ENCODE assay signal across 8 cellular contexts in the genomic region with DNA sequence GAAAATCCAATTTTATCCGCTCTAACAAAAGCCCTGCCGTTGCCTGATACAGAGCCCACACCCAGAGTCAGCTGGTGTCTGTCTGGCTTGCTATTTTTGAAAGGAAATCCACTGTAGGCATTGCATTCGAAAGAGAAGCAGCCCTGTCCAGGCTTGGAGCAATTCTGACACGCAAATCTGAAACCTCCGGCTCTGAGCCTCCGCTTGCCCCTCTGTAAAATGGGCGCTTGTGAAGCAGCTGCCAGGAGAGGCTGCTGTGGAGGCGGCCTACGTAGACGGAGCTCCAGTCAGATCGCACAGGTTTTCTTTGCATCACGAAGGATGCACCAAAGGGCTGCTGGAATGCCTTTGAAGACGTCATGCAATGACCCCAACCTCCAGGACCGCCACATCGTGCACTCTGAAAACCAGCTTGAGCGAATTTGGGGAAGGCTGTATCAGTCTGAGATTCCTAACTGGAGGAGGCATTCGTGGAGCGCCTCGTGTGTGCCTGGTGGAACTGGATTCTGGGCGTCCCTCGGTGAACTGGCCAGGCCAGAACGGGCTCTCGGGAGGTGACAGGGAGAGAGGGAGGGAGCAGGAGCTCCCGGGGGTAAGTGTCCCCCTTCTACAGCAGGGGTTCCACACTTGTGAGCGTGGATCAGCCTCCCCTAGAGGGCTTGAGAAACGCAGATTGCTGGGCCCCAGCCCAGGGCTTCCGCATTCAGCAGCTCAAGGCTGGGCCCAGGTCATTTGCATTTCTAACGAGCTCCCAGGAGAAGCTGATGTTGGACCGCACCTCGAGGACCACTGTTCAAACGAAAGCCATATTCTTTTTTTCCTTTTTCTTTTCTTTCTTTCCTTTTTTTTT.
A peak's percentile ranks its signal among the peaks of the same experiment; 100 is the strongest.
DNase-seq lines count a peak whose midpoint lies in the region; ATAC-seq and TF ChIP-seq lines count a peak whose summit lies in the region.

No MANE protein-coding gene starts in this region.

- POLR2A ChIA-PET in activated CD4-positive, alpha-beta memory T cell treated with anti-CD3 and anti-CD28 coated beads for 36 hours (lab: Charles Lee): interaction anchor here (1.0 kb wide), 1 partner anchor 367 kb away, joined by 3 read pairs; the partner anchor contains the start of gene ERCC4

- in situ Hi-C loops in GM13976 (cut with MboI; ENCODE audit: low sequenced_read_pairs, unreplicated experiment): loop anchor here (10.0 kb wide), 1 partner anchor 362 kb away; the partner anchor contains the start of gene ERCC4

- no peaks in the 10 kb centered on the region for H3K36me3 ChIP-seq in osteoblast (ENCODE audit: insufficient read depth, low read length)

- H2AFZ ChIP-seq in osteoblast (ENCODE audit: low read length): no peak overlapping the region

- peak overlapping the region; percentile 23 for H3K27ac Mint-ChIP-seq in activated CD4-positive, alpha-beta memory T cell treated with anti-CD3 and anti-CD28 coated beads for 36 hours

- CTCF ChIA-PET in activated CD4-positive, alpha-beta memory T cell treated with anti-CD3 and anti-CD28 coated beads for 36 hours (lab: Charles Lee): interaction anchor here (1.1 to 2.3 kb wide), 7 partner anchors 8 to 367 kb away, joined by 3 to 22 read pairs (median 7); partner anchors contain the start of gene ERCC4

- H4K20me1 ChIP-seq in osteoblast (ENCODE audit: insufficient read depth, low read length): no peaks in the 10 kb centered on the region

- no peak overlapping the region for H3K27ac ChIP-seq in osteoblast (ENCODE audit: low read depth, low read length)

- peak overlapping the region; percentile 91 for H3K4me3 ChIP-seq in osteoblast (ENCODE audit: insufficient read depth, low read length)

- H3K27me3 ChIP-seq in osteoblast (ENCODE audit: insufficient read depth, low read length): no peaks in the 10 kb centered on the region

- TF ChIP-seq CTCF in GM13976 (IDR thresholded peaks at IDR 0.05; ENCODE audit: borderline replicate concordance, control extremely low read depth, extremely low read depth, insufficient read depth, missing control alignments) (no peak), osteoblast (IDR thresholded peaks at IDR 0.05; ENCODE audit: extremely low read depth, low read depth, low read length) (no peak)

- no peaks in the 10 kb centered on the region for H3K27me3 Mint-ChIP-seq in activated CD4-positive, alpha-beta memory T cell treated with anti-CD3 and anti-CD28 coated beads for 36 hours

- intact Hi-C loops in activated CD4-positive, alpha-beta memory T cell treated with anti-CD3 and anti-CD28 coated beads for 36 hours (cut with micrococcal nuclease): loop anchor here (5.0 kb wide), 1 partner anchor 346 kb away; the partner anchor contains the start of genes BFAR and PARN

- peak overlapping the region; percentile 74 for H3K4me2 ChIP-seq in osteoblast (ENCODE audit: insufficient read depth, low read length)

- peaks cover 5% of the 10 kb centered on the region for H3K9me3 ChIP-seq in osteoblast (ENCODE audit: low read depth, low read length)

- peaks cover 25% of the 10 kb centered on the region for H3K9me3 Mint-ChIP-seq in activated CD4-positive, alpha-beta memory T cell treated with anti-CD3 and anti-CD28 coated beads for 36 hours

- H3K4me1 Mint-ChIP-seq in activated CD4-positive, alpha-beta memory T cell treated with anti-CD3 and anti-CD28 coated beads for 36 hours (ENCODE audit: low read depth): peaks cover 13% of the 10 kb centered on the region

- DNase-seq in GM13976 (ENCODE audit: low spot score): peak; percentile 59
- peak; percentile 52 for DNase-seq in activated CD4-positive, alpha-beta memory T cell treated with anti-CD3 and anti-CD28 coated beads for 36 hours
- DNase-seq in fibroblast of peridontal ligament (ENCODE audit: extremely low read depth): peak; percentile 64
- DNase-seq in osteoblast (ENCODE audit: insufficient read length, low spot score, missing footprints): peak; percentile 39
- DNase-seq in ecto neural progenitor cell (ENCODE audit: low spot score): no peak
- no peak for DNase-seq in NCI-H82 treated with DMSO at 0.1 percent for 48 hours (lab: John Stamatoyannopoulos, UW; ENCODE audit: unreplicated experiment)
- no peak for DNase-seq in COR-L47 (lab: John Stamatoyannopoulos, UW)

- H3K79me2 ChIP-seq in osteoblast (ENCODE audit: insufficient read depth, low read length): no peaks in the 10 kb centered on the region

- ATAC-seq in HG02852 (IDR thresholded peaks at IDR 0.05; ENCODE audit: unreplicated experiment): peak; percentile 14

- peaks cover 3% of the 10 kb centered on the region for H3K36me3 Mint-ChIP-seq in activated CD4-positive, alpha-beta memory T cell treated with anti-CD3 and anti-CD28 coated beads for 36 hours

- peak overlapping the region; percentile 85 for H3K4me3 Mint-ChIP-seq in activated CD4-positive, alpha-beta memory T cell treated with anti-CD3 and anti-CD28 coated beads for 36 hours

- peaks cover 3% of the 10 kb centered on the region for H3K4me1 ChIP-seq in osteoblast (ENCODE audit: insufficient read depth, low read length)

Comparison
In these comparisons a context has a peak if more than half of its experiments do, and no peak if none do; other contexts are left out.
1. DNase-seq: peak in GM13976 (single experiment), activated CD4-positive, alpha-beta memory T cell treated with anti-CD3 and anti-CD28 coated beads for 36 hours (single experiment), fibroblast of peridontal ligament (single experiment) and osteoblast (single experiment); none in ecto neural progenitor cell (single experiment), NCI-H82 treated with DMSO at 0.1 percent for 48 hours (single experiment) and COR-L47 (single experiment).